Comparison of ENCODE assay signal across 1 cellular context in genomic region chr20:48948612-48949011, GRCh38.
TF ChIP-seq lines count a peak whose summit lies in the region.

No MANE protein-coding gene starts in this region.

TF ChIP-seq in K562, 482 proteins besides CTCF, POLR2A, EP300 and RAD21:
- TF ChIP-seq ZBTB33 (CRISPR knock-in tag; IDR thresholded peaks at IDR 0.05), result peak; percentile 27; the same call in 1 of the 2 replicates
- no peak for TF ChIP-seq BMI1 (IDR thresholded peaks at IDR 0.05; ENCODE audit: low read length)
- TF ChIP-seq PKNOX1 (IDR thresholded peaks at IDR 0.05), result 0 out of 2 replicates have a peak, but pooled peaks have one; percentile 21
